In the genomic region with DNA sequence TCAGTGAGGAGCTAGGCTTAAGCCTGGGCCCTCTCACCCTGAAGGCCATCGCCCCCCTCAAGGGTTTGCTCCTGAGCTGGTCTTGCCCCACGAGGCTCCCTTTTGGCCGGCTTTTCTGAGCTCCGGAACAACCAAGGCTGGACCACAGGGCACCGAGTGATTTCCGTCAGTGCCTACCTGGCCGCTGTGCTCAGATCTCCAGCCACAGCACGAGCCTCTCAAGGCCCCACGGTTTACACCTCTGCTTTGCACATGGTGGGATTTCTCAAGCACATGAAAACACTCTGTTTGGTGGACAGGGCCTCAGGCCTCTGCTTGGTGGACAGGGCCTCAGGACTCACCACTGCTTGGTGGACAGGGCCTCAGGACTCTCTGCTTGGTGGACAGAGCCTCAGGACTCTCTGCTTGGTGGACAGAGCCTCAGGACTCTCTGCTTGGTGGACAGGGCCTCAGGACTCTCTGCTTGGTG, we compare ENCODE assay signal across 1 cellular context.
TF ChIP-seq lines count a peak whose summit lies in the region.

No MANE protein-coding gene starts in this region.

TF ChIP-seq in K562, 482 proteins besides CTCF, POLR2A, EP300 and RAD21 (continued from another document):
- no peak for TF ChIP-seq ZNF197 (CRISPR knock-in tag; IDR thresholded peaks at IDR 0.05; ENCODE audit: low read depth)
- no peak for TF ChIP-seq ZBED1 (IDR thresholded peaks at IDR 0.05)
- no peak for TF ChIP-seq ERF (CRISPR knock-in tag; IDR thresholded peaks at IDR 0.05)
TF ChIP-seq in K562: peak in this region for 1.
